15 cellular contexts compared by ENCODE assay signal in genomic region chr6:132357120-132357519, GRCh38. TPM values are rescaled to one million over a fixed set of nuclear protein-coding genes. Genes with fewer than 3 reads are reported as not detected.
DNase-seq lines count a peak whose midpoint lies in the region; ATAC-seq, FAIRE-seq and TF ChIP-seq lines count a peak whose summit lies in the region.
"Had no signal": no experiment of that assay in that cellular context is flagged by ENCODE, and none has a peak within 500 bp of the region (broad histone marks: within the 10 kb centered on the region; RNA-seq: fewer than 3 reads in every experiment).

No MANE protein-coding gene starts in this region.

- TF ChIP-seq CTCF in activated B cell treated with CpG ODN at 0.5 μM for 24 hours (IDR thresholded peaks at IDR 0.05) (no peak), neural progenitor cell (IDR thresholded peaks at IDR 0.05) (no peak)

- H3K9me3 Mint-ChIP-seq in activated B cell treated with CpG ODN at 0.5 μM for 24 hours (peaks cover 2% of the 10 kb centered on the region), neural progenitor cell (peaks cover 5% of the 10 kb centered on the region)

- H4K20me1 ChIP-seq in GM23248 (ENCODE audit: insufficient read depth) (no peaks in the 10 kb centered on the region), neural progenitor cell (ENCODE audit: low read depth) (no peaks in the 10 kb centered on the region)

- H3K27me3 ChIP-seq in GM23248 (replicated peaks; ENCODE audit: insufficient read depth) (no peaks in the 10 kb centered on the region), neural progenitor cell (no peaks in the 10 kb centered on the region)
- H3K27me3 ChIP-seq: body of pancreas had no signal

- H3K4me3 ChIP-seq in GM23248 (no peak overlapping the region), neural progenitor cell (no peak overlapping the region)
- H3K4me3 ChIP-seq: body of pancreas had no signal

- H3F3A ChIP-seq in GM23248 (ENCODE audit: insufficient read depth), result peaks cover 20% of the 10 kb centered on the region
- H3F3A ChIP-seq in neural progenitor cell (ENCODE audit: low read depth), result no peaks in the 10 kb centered on the region

- H2AFZ ChIP-seq in GM23248, result no peak overlapping the region
- H2AFZ ChIP-seq in neural progenitor cell (replicated peaks), result no peak overlapping the region
- H2AFZ ChIP-seq: parathyroid adenoma had no signal

- H3K79me2 ChIP-seq in GM23248 (ENCODE audit: insufficient read depth) (no peaks in the 10 kb centered on the region; the same call in 1 of the 2 replicates), neural progenitor cell (ENCODE audit: low read depth) (no peaks in the 10 kb centered on the region)
- H3K79me2 ChIP-seq: parathyroid adenoma had no signal

- H3K27ac Mint-ChIP-seq in activated B cell treated with CpG ODN at 0.5 μM for 24 hours, result peak overlapping the region; percentile 63
- H3K27ac Mint-ChIP-seq in neural progenitor cell, result no peak overlapping the region

- no peaks in the 10 kb centered on the region for H3K9me2 ChIP-seq in GM23248 (ENCODE audit: insufficient read depth)

- ATAC-seq in activated B cell treated with CpG ODN at 0.5 μM for 24 hours (ENCODE audit: low read depth), result no peak
- ATAC-seq: body of pancreas had no signal

- peaks cover 12% of the 10 kb centered on the region for H3K36me3 Mint-ChIP-seq in activated B cell treated with CpG ODN at 0.5 μM for 24 hours (ENCODE audit: low read depth)
- no peaks in the 10 kb centered on the region for H3K36me3 Mint-ChIP-seq in neural progenitor cell

- H3K36me3 ChIP-seq in GM23248 (ENCODE audit: low read depth) (peaks cover 73% of the 10 kb centered on the region), neural progenitor cell (no peaks in the 10 kb centered on the region)

- in situ Hi-C loops in GM23248 (cut with MboI), result no loop called here

- H3K4me3 Mint-ChIP-seq in activated B cell treated with CpG ODN at 0.5 μM for 24 hours (no peak overlapping the region), neural progenitor cell (no peak overlapping the region)

- peak; percentile 69 for DNase-seq in GM23248
- DNase-seq in activated B cell treated with CpG ODN at 0.5 μM for 24 hours, result no peak
- DNase-seq in glomerular endothelial cell (ENCODE audit: extremely low read depth, low read depth, low spot score), result peak; percentile 50
- no peak for DNase-seq in GM12891 (ENCODE audit: insufficient read length, low spot score)
- no peak for DNase-seq in SKM-1 (lab: John Stamatoyannopoulos, UW; ENCODE audit: unreplicated experiment)
- no peak for DNase-seq in neural progenitor cell (ENCODE audit: low spot score)
- no peak for DNase-seq in NCI-H2107 treated with DMSO at 0.1 percent for 48 hours (lab: John Stamatoyannopoulos, UW; ENCODE audit: unreplicated experiment)
- DNase-seq: activated CD4-positive, alpha-beta T cell treated with anti-CD3 and anti-CD28 coated beads for 4 hours; body of pancreas; GOT3; T-helper 1 cell had no signal

- CTCF ChIA-PET in activated B cell treated with CpG ODN at 0.5 μM for 24 hours (lab: Charles Lee), result interaction anchor here (1.0 to 2.3 kb wide), 2 partner anchors 36 to 156 kb away, joined by 3 to 5 read pairs; partner anchors contain the start of gene STX7

- H3K4me2 ChIP-seq in GM23248 (ENCODE audit: unreplicated experiment) (peak overlapping the region; percentile 24), neural progenitor cell (no peak overlapping the region)

- H3K4me1 Mint-ChIP-seq in activated B cell treated with CpG ODN at 0.5 μM for 24 hours (peaks cover 74% of the 10 kb centered on the region), neural progenitor cell (no peaks in the 10 kb centered on the region)

- H3K9ac ChIP-seq in GM23248, result peak overlapping the region; percentile 31
- H3K9ac ChIP-seq in neural progenitor cell, result no peak overlapping the region
- H3K9ac ChIP-seq: parathyroid adenoma had no signal

- no peak for TF ChIP-seq POLR2A in GM12891 (IDR thresholded peaks at IDR 0.05; ENCODE audit: low read depth, low read length)

- H3K9me3 ChIP-seq in GM23248 (ENCODE audit: low read depth), result no peaks in the 10 kb centered on the region
- no peaks in the 10 kb centered on the region for H3K9me3 ChIP-seq in neural progenitor cell (ENCODE audit: low read depth)
- H3K9me3 ChIP-seq: body of pancreas had no signal

- H3K4me1 ChIP-seq in GM23248 (ENCODE audit: insufficient read depth) (peaks cover 15% of the 10 kb centered on the region), neural progenitor cell (no peaks in the 10 kb centered on the region)
- H3K4me1 ChIP-seq: body of pancreas, parathyroid adenoma had no signal

- POLR2A ChIA-PET in activated B cell treated with CpG ODN at 0.5 μM for 24 hours (lab: Charles Lee), result no interaction called here

- H3K27me3 Mint-ChIP-seq in activated B cell treated with CpG ODN at 0.5 μM for 24 hours (no peaks in the 10 kb centered on the region), neural progenitor cell (ENCODE audit: insufficient read depth, low read depth) (peaks cover 6% of the 10 kb centered on the region)

- FAIRE-seq in A204.1 (lab: Jason Lieb, UNC) (peak; percentile 72), GM12891 (lab: Jason Lieb, UNC) (no peak)
- FAIRE-seq: GM18507 had no signal

- H3K27ac ChIP-seq in GM23248 (peak overlapping the region; percentile 33), neural progenitor cell (no peak overlapping the region)
- H3K27ac ChIP-seq: body of pancreas, C4-2B, parathyroid adenoma had no signal

- intact Hi-C loops in activated B cell treated with CpG ODN at 0.5 μM for 24 hours (cut with micrococcal nuclease), result no loop called here

TF ChIP-seq in GM12891, 5 proteins besides CTCF, POLR2A, EP300 and RAD21:
- TF ChIP-seq POLR2AphosphoS5 (IDR thresholded peaks at IDR 0.05; ENCODE audit: low read depth, low read length) (no peak), PAX5 (IDR thresholded peaks at IDR 0.05; ENCODE audit: insufficient read depth, low read length, severe bottlenecking) (no peak), POU2F2 (IDR thresholded peaks at IDR 0.05; ENCODE audit: low read depth, low read length) (no peak), SPI1 (IDR thresholded peaks at IDR 0.05; ENCODE audit: low read depth, low read length) (no peak), TAF1 (IDR thresholded peaks at IDR 0.05; ENCODE audit: low read depth, low read length) (no peak)

RNA-seq across cellular contexts. Expression of gene MOXD1, which starts 44.2 kb away (rescaled TPM):
- total RNA-seq in GM23248 (2014; rRNA removed; shearing (Covaris generic)), result 522 and 528 TPM in 2 replicates
- polyA plus RNA-seq in GM23248 (2016; fragmentation: Nextera tagmentation; extraction: Ambion mirVana), result 557 and 564 TPM in 2 replicates
- 3.2 and 3.7 TPM in 2 replicates for total RNA-seq in activated B cell treated with CpG ODN at 0.5 μM for 24 hours
- 5.5 and 7.5 TPM in 2 replicates for total RNA-seq in glomerular endothelial cell
- polyA plus RNA-seq in GM12891 (2012; ENCODE audit: low read depth, missing spikeins), result 5.2 TPM
- total RNA-seq in neural progenitor cell (ENCODE audit: low replicate concordance), result 2.3 and 4.8 TPM in 2 replicates

Comparison
In these comparisons a context has a peak if more than half of its experiments do, and no peak if none do; other contexts are left out.
1. DNase-seq: peak in GM23248 (single experiment) and glomerular endothelial cell (single experiment); none in activated B cell treated with CpG ODN at 0.5 μM for 24 hours (single experiment), GM12891 (single experiment), SKM-1 (single experiment), neural progenitor cell (single experiment) and NCI-H2107 treated with DMSO at 0.1 percent for 48 hours (single experiment).
2. RNA of gene MOXD1, which starts 44.2 kb away (total RNA-seq): 522 to 528 TPM in GM23248; 5.5 to 7.5 TPM in glomerular endothelial cell, 2.3 to 4.8 TPM in neural progenitor cell and 3.2 to 3.7 TPM in activated B cell treated with CpG ODN at 0.5 μM for 24 hours; every median in the first group is over 10 times any median in the second.